8 cellular contexts compared by ENCODE assay signal in the genomic region with DNA sequence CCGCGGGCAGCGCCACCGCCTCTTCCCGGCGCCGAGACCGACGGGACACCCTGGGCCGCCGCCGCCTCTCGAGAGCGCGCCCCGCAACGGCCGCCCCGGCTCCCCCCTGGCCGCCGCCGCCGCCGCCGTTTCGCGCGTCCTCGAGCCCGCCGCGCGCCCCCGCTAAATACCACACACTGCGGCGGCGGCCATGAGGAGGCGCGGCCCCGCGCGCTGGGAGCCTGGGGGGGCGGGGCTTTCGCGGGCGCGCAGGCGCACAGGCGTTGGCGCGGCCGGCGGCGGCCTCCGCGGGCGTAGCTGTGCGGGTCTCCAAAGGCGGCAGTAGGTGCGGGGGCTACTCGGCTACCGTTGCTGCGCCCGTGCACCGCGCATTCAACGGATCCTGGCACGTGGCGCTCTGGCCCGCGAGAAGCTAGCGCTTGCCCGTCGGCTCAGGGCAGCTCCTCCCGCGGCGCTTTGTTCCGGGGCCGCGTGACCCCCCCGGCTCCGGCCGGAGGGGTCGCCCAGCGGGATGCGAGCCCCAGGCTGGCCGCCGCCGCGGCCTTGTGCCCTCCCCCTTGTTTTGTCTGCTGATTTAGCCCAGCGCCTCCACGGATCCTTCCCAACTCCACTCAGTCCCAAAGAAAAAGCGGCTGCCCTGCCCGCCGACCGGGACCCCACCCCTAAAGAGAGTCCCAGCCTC. TPM values are rescaled to one million over a fixed set of nuclear protein-coding genes. Genes with fewer than 3 reads are reported as not detected.
DNase-seq lines count a peak whose midpoint lies in the region; FAIRE-seq and TF ChIP-seq lines count a peak whose summit lies in the region.

A gene with protein sequence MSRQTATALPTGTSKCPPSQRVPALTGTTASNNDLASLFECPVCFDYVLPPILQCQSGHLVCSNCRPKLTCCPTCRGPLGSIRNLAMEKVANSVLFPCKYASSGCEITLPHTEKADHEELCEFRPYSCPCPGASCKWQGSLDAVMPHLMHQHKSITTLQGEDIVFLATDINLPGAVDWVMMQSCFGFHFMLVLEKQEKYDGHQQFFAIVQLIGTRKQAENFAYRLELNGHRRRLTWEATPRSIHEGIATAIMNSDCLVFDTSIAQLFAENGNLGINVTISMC (minus strand): TSS at position 142 of the 682 bp plus-strand sequence. CDS start 22,985 bp downstream, outside the sequence.

- peak; percentile 93 for FAIRE-seq in GM12891 (lab: Jason Lieb, UNC)

- H3K9me3 Mint-ChIP-seq in T-helper 2 cell treated with Interferon-gamma antibody and Interleukin-4, amounts not matched to agents 5 μg/mL and 100 μg/mL, for 36 hours = no peaks in the 10 kb centered on the region

- TF ChIP-seq POLR2A in GM12891 (IDR thresholded peaks at IDR 0.05; ENCODE audit: low read depth, low read length) (peak; percentile 71; the same call in 1 of the 2 replicates), NB4 (IDR thresholded peaks at IDR 0.05; ENCODE audit: extremely low read depth, insufficient read length) (peak; percentile 90)

- H3K4me3 ChIP-seq in HFF-Myc (replicated peaks; ENCODE audit: low read depth, low read length) (peak within 1 kb of the TSS; percentile 80), NB4 (ENCODE audit: low read depth, low read length) (peak within 1 kb of the TSS; percentile 66)

- peak within 1 kb of the TSS; percentile 93 for H3K27ac Mint-ChIP-seq in T-helper 2 cell treated with Interferon-gamma antibody and Interleukin-4, amounts not matched to agents 5 μg/mL and 100 μg/mL, for 36 hours

- peaks cover 8% of the 10 kb centered on the region for H3K36me3 Mint-ChIP-seq in T-helper 2 cell treated with Interferon-gamma antibody and Interleukin-4, amounts not matched to agents 5 μg/mL and 100 μg/mL, for 36 hours (ENCODE audit: low read depth)

- H3K4me3 Mint-ChIP-seq in T-helper 2 cell treated with Interferon-gamma antibody and Interleukin-4, amounts not matched to agents 5 μg/mL and 100 μg/mL, for 36 hours = peak within 1 kb of the TSS; percentile 97

- TF ChIP-seq CTCF in HFF-Myc (IDR thresholded peaks at IDR 0.05; ENCODE audit: low read depth, low read length, missing control alignments) (no peak), NB4 (IDR thresholded peaks at IDR 0.05; ENCODE audit: low read depth, low read length) (no peak)

- DNase-seq in GM12891 (ENCODE audit: insufficient read length, low spot score) (peak; percentile 86), HFF-Myc (ENCODE audit: extremely low read depth, low read depth) (no peak), NB4 (ENCODE audit: low read depth) (peak; percentile 88), anterior cingulate cortex (lab: John Stamatoyannopoulos, UW) (peak in 56 of 58 donors; percentile 14 to 91 (median 76)), hepatic stellate cell (ENCODE audit: low spot score) (peak; percentile 91), retina (peak; percentile 96), cortex of kidney (lab: John Stamatoyannopoulos, UW) (no peak)
- DNase-seq in T-helper 2 cell treated with Interferon-gamma antibody and Interleukin-4, amounts not matched to agents 5 μg/mL and 100 μg/mL, for 36 hours (ENCODE audit: low spot score) = peak; percentile 90

- H3K4me1 Mint-ChIP-seq in T-helper 2 cell treated with Interferon-gamma antibody and Interleukin-4, amounts not matched to agents 5 μg/mL and 100 μg/mL, for 36 hours (ENCODE audit: low read depth) = peaks cover 19% of the 10 kb centered on the region

- H3K27me3 Mint-ChIP-seq in T-helper 2 cell treated with Interferon-gamma antibody and Interleukin-4, amounts not matched to agents 5 μg/mL and 100 μg/mL, for 36 hours (ENCODE audit: low read depth) = no peaks in the 10 kb centered on the region

TF ChIP-seq in GM12891, 5 proteins besides CTCF, POLR2A, EP300 and RAD21:
- no peak for TF ChIP-seq PAX5 (IDR thresholded peaks at IDR 0.05; ENCODE audit: insufficient read depth, low read length, severe bottlenecking)
- TF ChIP-seq TAF1 (IDR thresholded peaks at IDR 0.05; ENCODE audit: low read depth, low read length) = peak; percentile 50
- TF ChIP-seq POU2F2 (IDR thresholded peaks at IDR 0.05; ENCODE audit: low read depth, low read length) = no peak
- peak; percentile 76 for TF ChIP-seq POLR2AphosphoS5 (IDR thresholded peaks at IDR 0.05; ENCODE audit: low read depth, low read length)
- TF ChIP-seq SPI1 (IDR thresholded peaks at IDR 0.05; ENCODE audit: low read depth, low read length) = no peak

RNA-seq across cellular contexts. Expression of the gene that starts here (rescaled TPM):
- 6.0 TPM for polyA plus RNA-seq in GM12891 (2012; ENCODE audit: low read depth, missing spikeins)

Comparison
In these comparisons a context has a peak if more than half of its experiments do, and no peak if none do; other contexts are left out.
1. DNase-seq: peak in GM12891 (single experiment), NB4 (single experiment), T-helper 2 cell treated with Interferon-gamma antibody and Interleukin-4, amounts not matched to agents 5 μg/mL and 100 μg/mL, for 36 hours (single experiment), anterior cingulate cortex (56 of 58), hepatic stellate cell (single experiment) and retina (single experiment); none in HFF-Myc (single experiment) and cortex of kidney (single experiment).